In genomic region chr22:38655532-38656255, GRCh38 we compare ENCODE assay signal across 8 cellular contexts. TPM values are rescaled to one million over a fixed set of nuclear protein-coding genes. Genes with fewer than 3 reads are reported as not detected.
A peak's percentile ranks its signal among the peaks of the same experiment; 100 is the strongest.
DNase-seq lines count a peak whose midpoint lies in the region; TF ChIP-seq lines count a peak whose summit lies in the region.

No MANE protein-coding gene starts in this region.

- H3K36me3 ChIP-seq in iPS-15b (ENCODE audit: control insufficient read depth, insufficient read depth, low read length) (no peaks in the 10 kb centered on the region), spleen (no peaks in the 10 kb centered on the region)

- peak overlapping the region; percentile 85 to 95 (median 90) for H3K27ac ChIP-seq in spleen

- no peak for TF ChIP-seq POLR2A in spleen (IDR thresholded peaks at IDR 0.05)

- H3K4me3 ChIP-seq in GM12864 (ENCODE audit: low read depth, low read length), result peak overlapping the region; percentile 80
- peak overlapping the region; percentile 97 for H3K4me3 ChIP-seq in LNCaP clone FGC (ENCODE audit: low read depth, low read length)
- peak overlapping the region; percentile 89 for H3K4me3 ChIP-seq in iPS-15b (ENCODE audit: low read depth, low read length)
- H3K4me3 ChIP-seq in spleen, result peak overlapping the region; percentile 71 to 99 (median 89)

- H3K9ac ChIP-seq in iPS-15b (ENCODE audit: low read depth, low read length), result peak overlapping the region; percentile 14

- DNase-seq in GM12864 (ENCODE audit: low read depth) (no peak), LNCaP clone FGC (ENCODE audit: low read depth) (no peak), amniotic epithelial cell (ENCODE audit: low read depth) (peak; percentile 18), spleen (no peak), T1000 (lab: John Stamatoyannopoulos, UW) (no peak)
- no peak for DNase-seq in stimulated activated CD8-positive, alpha-beta memory T cell treated with anti-CD3 and anti-CD28 coated beads, Interleukin-4, amount 100 ng/mL, for 48 hours
- no peak for DNase-seq in stimulated activated CD4-positive, alpha-beta T cell treated with anti-CD3 and anti-CD28 coated beads, Interleukin-4, amount 100 ng/mL, for 1 hour

- intact Hi-C loops in spleen (cut with DNase I; ENCODE audit: low total_unique reads), result no loop called here

- 9 to 43% (median 11%) methylated on average over 5 to 22 of the region's 22 CpGs for WGBS in spleen, 5 donors

- H3K9me3 ChIP-seq in iPS-15b (ENCODE audit: control insufficient read depth, insufficient read depth, low read length), result no peaks in the 10 kb centered on the region
- no peaks in the 10 kb centered on the region for H3K9me3 ChIP-seq in spleen

- H3K4me1 ChIP-seq in iPS-15b (ENCODE audit: control insufficient read depth, insufficient read depth, low read length), result peaks cover 3% of the 10 kb centered on the region
- H3K4me1 ChIP-seq in spleen, result peaks cover 10 to 30% (median 21%) of the 10 kb centered on the region in 6 donors

- H3K27me3 ChIP-seq in iPS-15b (ENCODE audit: control insufficient read depth, insufficient read depth, low read length), result no peaks in the 10 kb centered on the region
- no peaks in the 10 kb centered on the region for H3K27me3 ChIP-seq in spleen (replicated peaks in 1 of 7)

- TF ChIP-seq CTCF in GM12864 (IDR thresholded peaks at IDR 0.05; ENCODE audit: low read depth, low read length, missing control alignments), result no peak
- no peak for TF ChIP-seq CTCF in LNCaP clone FGC (IDR thresholded peaks at IDR 0.05; ENCODE audit: control insufficient read depth, extremely low read depth, insufficient read depth)
- TF ChIP-seq CTCF in spleen (IDR thresholded peaks at IDR 0.05 in 8 of 11, conservative IDR thresholded peaks at IDR 0.05 in 3 of 11), result no peak

RNA-seq across cellular contexts. Expression of gene FAM227A, which starts 0.5 kb away (rescaled TPM):
- 1 to 10 TPM in 1 of 7 donors, under 1 TPM in 5, not detected in 1; 0.06 to 3.0 (median 0.49) TPM for total RNA-seq in spleen
- polyA plus RNA-seq in spleen, result under 1 TPM; 0.02 to 0.26 (median 0.07) TPM

RNA-seq across cellular contexts. Expression of gene CBY1, which starts 0.7 kb away (rescaled TPM):
- 10 to 100 TPM; 20.2 to 28.5 (median 22.2) TPM for total RNA-seq in spleen
- 10 to 100 TPM; 24.6 to 37.2 (median 28.1) TPM for polyA plus RNA-seq in spleen

RNA-seq across cellular contexts. Expression of gene TOMM22, which starts 26.1 kb away (rescaled TPM):
- 10 to 100 TPM; 28.6 to 59.9 (median 50.6) TPM for total RNA-seq in spleen
- polyA plus RNA-seq in spleen, result 10 to 100 TPM; 24.3 to 44.3 (median 41.3) TPM

RNA-seq across cellular contexts. Expression of gene JOSD1, which starts 45.0 kb away (rescaled TPM):
- 10 to 100 TPM; 28.5 to 54.2 (median 36.4) TPM for total RNA-seq in spleen
- polyA plus RNA-seq in spleen, result 10 to 100 TPM; 10.1 to 16.3 (median 13.8) TPM

RNA-seq across cellular contexts. Expression of gene GTPBP1, which starts 50.0 kb away (rescaled TPM):
- total RNA-seq in spleen, result 100 to 1,000 TPM in 2 of 7 donors, 10 to 100 TPM in 5; 76.3 to 134 (median 98.8) TPM
- polyA plus RNA-seq in spleen, result 10 to 100 TPM in 1 of 3 donors, 1 to 10 TPM in 2; 9.7 to 31.9 (median 9.9) TPM
